Comparison of ENCODE assay signal across 14 cellular contexts in genomic region chr2:109239720-109240119, GRCh38.
DNase-seq lines count a peak whose midpoint lies in the region; ATAC-seq, FAIRE-seq and TF ChIP-seq lines count a peak whose summit lies in the region.
"Had no signal": no experiment of that assay in that cellular context is flagged by ENCODE, and none has a peak within 500 bp of the region (broad histone marks: within the 10 kb centered on the region; RNA-seq: fewer than 3 reads in every experiment).

No MANE protein-coding gene starts in this region.

- ATAC-seq in HG03025 (IDR thresholded peaks at IDR 0.05; ENCODE audit: low FRiP score, unreplicated experiment) (no peak), upper lobe of right lung (no peak)
- ATAC-seq: left ventricle myocardium superior, right lobe of liver had no signal

- CTCF ChIA-PET in endothelial cell of umbilical vein (lab: Charles Lee), result interaction anchor here (0.8 to 1.7 kb wide), 11 partner anchors 9 to 271 kb away, joined by 3 to 7 read pairs (median 4); no protein-coding TSS in a partner anchor

- H3K27me3 ChIP-seq in endothelial cell of umbilical vein (ENCODE audit: control insufficient read depth in 2 of 2, insufficient read depth in 2 of 2, low read length in 2 of 2), result no peaks in the 10 kb centered on the region
- H3K27me3 ChIP-seq in neural progenitor cell, result no peaks in the 10 kb centered on the region
- H3K27me3 ChIP-seq in upper lobe of right lung, result no peaks in the 10 kb centered on the region
- H3K27me3 ChIP-seq: right lobe of liver had no signal

- H3K79me2 ChIP-seq in endothelial cell of umbilical vein (ENCODE audit: control insufficient read depth, insufficient read depth, low read length) (peaks cover 19% of the 10 kb centered on the region), neural progenitor cell (ENCODE audit: low read depth) (no peaks in the 10 kb centered on the region)

- H3K36me3 ChIP-seq in endothelial cell of umbilical vein (ENCODE audit: control insufficient read depth in 2 of 2, extremely low read depth in 1 of 2, insufficient read depth in 2 of 2, low read length in 2 of 2), result no peaks in the 10 kb centered on the region
- H3K36me3 ChIP-seq in neural progenitor cell, result no peaks in the 10 kb centered on the region
- no peaks in the 10 kb centered on the region for H3K36me3 ChIP-seq in upper lobe of right lung
- H3K36me3 ChIP-seq: right lobe of liver had no signal

- H3K36me3 Mint-ChIP-seq in neural progenitor cell, result no peaks in the 10 kb centered on the region
- H3K36me3 Mint-ChIP-seq: activated CD4-positive, alpha-beta memory T cell treated with anti-CD3 and anti-CD28 coated beads for 36 hours had no signal

- DNase-seq in Daoy (ENCODE audit: low read depth), result peak; percentile 88
- DNase-seq in NCI-H226, result peak; percentile 22
- peak; percentile 86 for DNase-seq in endothelial cell of umbilical vein (ENCODE audit: low read depth, low spot score)
- no peak for DNase-seq in neural progenitor cell (ENCODE audit: low spot score)
- DNase-seq in GM03348 (ENCODE audit: low spot score), result no peak
- DNase-seq in upper lobe of right lung, result no peak
- DNase-seq in activated CD4-positive, alpha-beta T cell treated with anti-CD3 and anti-CD28 coated beads for 4 hours, result no peak
- DNase-seq: activated CD4-positive, alpha-beta memory T cell treated with anti-CD3 and anti-CD28 coated beads for 36 hours; activated naive CD8-positive, alpha-beta T cell treated with anti-CD3 and anti-CD28 coated beads, Interleukin-2, amount 10 ng/mL, durations not matched to agents 7 days and 5 days; Karpas-422; left ventricle myocardium superior; NCI-H446 had no signal

- dilution Hi-C loops in endothelial cell of umbilical vein (cut with MboI; ENCODE audit: extremely low pct_ligation_motif_present, low sequenced_read_pairs), result no loop called here

- H4K20me1 ChIP-seq in endothelial cell of umbilical vein (replicated peaks; ENCODE audit: control insufficient read depth, extremely low read depth, insufficient read depth, low read length) (no peaks in the 10 kb centered on the region), neural progenitor cell (ENCODE audit: low read depth) (no peaks in the 10 kb centered on the region)

- H2AFZ ChIP-seq in endothelial cell of umbilical vein (ENCODE audit: low read depth, low read length) (no peak overlapping the region), neural progenitor cell (replicated peaks) (no peak overlapping the region)

- intact Hi-C loops in endothelial cell of umbilical vein (cut with micrococcal nuclease), result loop anchor here (2.0 kb wide), 3 partner anchors 27 to 101 kb away; no protein-coding TSS in a partner anchor
- intact Hi-C loops in upper lobe of right lung (cut with DNase I), result no loop called here

- POLR2A ChIA-PET in endothelial cell of umbilical vein (lab: Charles Lee), result interaction anchor here (0.8 kb wide), 1 partner anchor 68 kb away, joined by 3 read pairs; no protein-coding TSS in a partner anchor

- peaks cover 17% of the 10 kb centered on the region for H3K4me1 Mint-ChIP-seq in neural progenitor cell

- TF ChIP-seq POLR2A in endothelial cell of umbilical vein (IDR thresholded peaks at IDR 0.05; ENCODE audit: low read depth, low read length), result no peak

- H3K9me1 ChIP-seq in endothelial cell of umbilical vein (replicated peaks; ENCODE audit: control insufficient read depth, extremely low read depth, insufficient read depth, low read length), result no peaks in the 10 kb centered on the region

- H3F3A ChIP-seq in neural progenitor cell (ENCODE audit: low read depth), result no peaks in the 10 kb centered on the region

- peak overlapping the region; percentile 4 for H3K4me2 ChIP-seq in endothelial cell of umbilical vein (ENCODE audit: insufficient read depth, low read length)
- H3K4me2 ChIP-seq in neural progenitor cell, result no peak overlapping the region

- H3K4me3 ChIP-seq in endothelial cell of umbilical vein (replicated peaks in 1 of 3; ENCODE audit: insufficient read depth in 1 of 3, low read depth in 1 of 3, low read length in 3 of 3) (no peak overlapping the region), neural progenitor cell (no peak overlapping the region), upper lobe of right lung (no peak overlapping the region)
- H3K4me3 ChIP-seq: right lobe of liver had no signal

- peak; percentile 93 for FAIRE-seq in endothelial cell of umbilical vein (lab: Jason Lieb, UNC)

- peaks cover 3% of the 10 kb centered on the region for H3K27me3 Mint-ChIP-seq in neural progenitor cell (ENCODE audit: insufficient read depth, low read depth)
- H3K27me3 Mint-ChIP-seq: activated naive CD8-positive, alpha-beta T cell treated with anti-CD3 and anti-CD28 coated beads, Interleukin-2, amount 10 ng/mL, durations not matched to agents 7 days and 5 days had no signal

- peak overlapping the region; percentile 12 for H3K27ac Mint-ChIP-seq in neural progenitor cell
- H3K27ac Mint-ChIP-seq: activated CD4-positive, alpha-beta memory T cell treated with anti-CD3 and anti-CD28 coated beads for 36 hours had no signal

- TF ChIP-seq CTCF in endothelial cell of umbilical vein (IDR thresholded peaks at IDR 0.05; ENCODE audit: extremely low read depth in 1 of 2, insufficient read depth in 1 of 2, low read depth in 1 of 2, low read length in 2 of 2) (no peak), neural progenitor cell (IDR thresholded peaks at IDR 0.05) (no peak), upper lobe of right lung (IDR thresholded peaks at IDR 0.05) (no peak)

- no peaks in the 10 kb centered on the region for H3K9me3 ChIP-seq in endothelial cell of umbilical vein (replicated peaks; ENCODE audit: control insufficient read depth, insufficient read depth, low read length)
- no peaks in the 10 kb centered on the region for H3K9me3 ChIP-seq in neural progenitor cell (ENCODE audit: low read depth)
- H3K9me3 ChIP-seq in upper lobe of right lung, result no peaks in the 10 kb centered on the region
- H3K9me3 ChIP-seq: right lobe of liver had no signal

- H3K9ac ChIP-seq in endothelial cell of umbilical vein (replicated peaks; ENCODE audit: extremely low read depth, insufficient read depth, low read length) (peak overlapping the region; percentile 21), neural progenitor cell (no peak overlapping the region)

- H3K27ac ChIP-seq in endothelial cell of umbilical vein (ENCODE audit: insufficient read depth, low read depth, low read length) (peak overlapping the region; percentile 93), neural progenitor cell (no peak overlapping the region), upper lobe of right lung (no peak overlapping the region)

- H3K9me3 Mint-ChIP-seq in neural progenitor cell, result no peaks in the 10 kb centered on the region
- H3K9me3 Mint-ChIP-seq: activated CD4-positive, alpha-beta memory T cell treated with anti-CD3 and anti-CD28 coated beads for 36 hours; activated naive CD8-positive, alpha-beta T cell treated with anti-CD3 and anti-CD28 coated beads, Interleukin-2, amount 10 ng/mL, durations not matched to agents 7 days and 5 days had no signal

- BruUV-seq in endothelial cell of umbilical vein (replicated peaks; lab: Mats Ljungman, UMichigan), result no TSS peak

- H3K4me3 Mint-ChIP-seq in neural progenitor cell, result no peak overlapping the region
- H3K4me3 Mint-ChIP-seq: activated CD4-positive, alpha-beta memory T cell treated with anti-CD3 and anti-CD28 coated beads for 36 hours; activated naive CD8-positive, alpha-beta T cell treated with anti-CD3 and anti-CD28 coated beads, Interleukin-2, amount 10 ng/mL, durations not matched to agents 7 days and 5 days had no signal

- H3K4me1 ChIP-seq in endothelial cell of umbilical vein (ENCODE audit: control insufficient read depth, extremely low read depth, insufficient read depth, low read length) (peaks cover 57% of the 10 kb centered on the region), neural progenitor cell (no peaks in the 10 kb centered on the region), upper lobe of right lung (peaks cover 39% of the 10 kb centered on the region)

TF ChIP-seq in endothelial cell of umbilical vein, 7 proteins besides CTCF, POLR2A, EP300 and RAD21:
- TF ChIP-seq GATA2 (IDR thresholded peaks at IDR 0.05; ENCODE audit: insufficient read depth, insufficient read length, low read depth, low read length) (peak; percentile 45), MYC (IDR thresholded peaks at IDR 0.05; ENCODE audit: low read depth, low read length) (no peak), FOS (IDR thresholded peaks at IDR 0.05; ENCODE audit: borderline replicate concordance, insufficient read depth, low read length) (peak; percentile 87), POLR2AphosphoS5 (IDR thresholded peaks at IDR 0.05; ENCODE audit: insufficient read depth, low read depth, low read length) (peak; percentile 79), JUN (IDR thresholded peaks at IDR 0.05; ENCODE audit: borderline replicate concordance, insufficient read depth, insufficient read length, low read depth) (peak; percentile 72)
TF ChIP-seq in endothelial cell of umbilical vein: peak in this region for 4.

Comparison
In these comparisons a context has a peak if more than half of its experiments do, and no peak if none do; other contexts are left out.
1. DNase-seq: peak in Daoy (single experiment), NCI-H226 (single experiment) and endothelial cell of umbilical vein (single experiment); none in neural progenitor cell (single experiment), GM03348 (single experiment), upper lobe of right lung (single experiment) and activated CD4-positive, alpha-beta T cell treated with anti-CD3 and anti-CD28 coated beads for 4 hours (0 of 2).